ENCODE assay signal across 19 cellular contexts in genomic region chr2:174780191-174780590, GRCh38. TPM values are rescaled to one million over a fixed set of nuclear protein-coding genes. Genes with fewer than 3 reads are reported as not detected.
DNase-seq lines count a peak whose midpoint lies in the region; ATAC-seq and TF ChIP-seq lines count a peak whose summit lies in the region.
"Had no signal": no experiment of that assay in that cellular context is flagged by ENCODE, and none has a peak within 500 bp of the region (broad histone marks: within the 10 kb centered on the region; RNA-seq: fewer than 3 reads in every experiment).

No MANE protein-coding gene starts in this region.

- intact Hi-C loops in CD8-positive, alpha-beta T cell (cut with DNase I, micrococcal nuclease): no loop called here
- intact Hi-C loops in activated T-helper 1 cell treated with anti-CD3 and anti-CD28 coated beads, Interleukin-12 subunit alpha, Interleukin-12 subunit beta, Interleukin-2, Interleukin-4 antibody, amounts not matched to agents 30 ng/mL and 10 ng/mL and 1 ng/mL, durations not matched to agents 14 hours and 24 hours and 36 hours (cut with micrococcal nuclease): no loop called here

- H3K9me3 Mint-ChIP-seq in CD8-positive, alpha-beta T cell: no peaks in the 10 kb centered on the region
- no peaks in the 10 kb centered on the region for H3K9me3 Mint-ChIP-seq in activated T-helper 1 cell treated with anti-CD3 and anti-CD28 coated beads, Interleukin-12 subunit alpha, Interleukin-12 subunit beta, Interleukin-2, Interleukin-4 antibody, amounts not matched to agents 30 ng/mL and 10 ng/mL and 1 ng/mL, durations not matched to agents 14 hours and 24 hours and 36 hours
- H3K9me3 Mint-ChIP-seq in glutamatergic neuron (ENCODE audit: unreplicated experiment): peaks cover 13% of the 10 kb centered on the region
- H3K9me3 Mint-ChIP-seq: H9 had no signal

- H3K27ac Mint-ChIP-seq in CD8-positive, alpha-beta T cell: peak overlapping the region; percentile 73
- H3K27ac Mint-ChIP-seq in activated T-helper 1 cell treated with anti-CD3 and anti-CD28 coated beads, Interleukin-12 subunit alpha, Interleukin-12 subunit beta, Interleukin-2, Interleukin-4 antibody, amounts not matched to agents 30 ng/mL and 10 ng/mL and 1 ng/mL, durations not matched to agents 14 hours and 24 hours and 36 hours: peak overlapping the region; percentile 59
- H3K27ac Mint-ChIP-seq in glutamatergic neuron (ENCODE audit: unreplicated experiment): peak overlapping the region; percentile 73

- H3K4me1 ChIP-seq in CD8-positive, alpha-beta T cell (ENCODE audit: insufficient read depth, low read length): peaks cover 52% of the 10 kb centered on the region

- peaks cover 53% of the 10 kb centered on the region for H3K4me1 Mint-ChIP-seq in CD8-positive, alpha-beta T cell (ENCODE audit: low read depth)
- peaks cover 50% of the 10 kb centered on the region for H3K4me1 Mint-ChIP-seq in activated T-helper 1 cell treated with anti-CD3 and anti-CD28 coated beads, Interleukin-12 subunit alpha, Interleukin-12 subunit beta, Interleukin-2, Interleukin-4 antibody, amounts not matched to agents 30 ng/mL and 10 ng/mL and 1 ng/mL, durations not matched to agents 14 hours and 24 hours and 36 hours (ENCODE audit: low read depth)
- H3K4me1 Mint-ChIP-seq in glutamatergic neuron (ENCODE audit: low read depth, unreplicated experiment): peaks cover 42% of the 10 kb centered on the region

- DNase-seq in A172 (ENCODE audit: low spot score) (peak; percentile 27), glutamatergic neuron (no peak), AG08396 (ENCODE audit: low spot score) (no peak), HPDE6-E6E7 (ENCODE audit: extremely low spot score) (no peak)
- no peak for DNase-seq in CD8-positive, alpha-beta T cell
- no peak for DNase-seq in activated T-helper 1 cell treated with anti-CD3 and anti-CD28 coated beads, Interleukin-12 subunit alpha, Interleukin-12 subunit beta, Interleukin-2, Interleukin-4 antibody, amounts not matched to agents 30 ng/mL and 10 ng/mL and 1 ng/mL, durations not matched to agents 14 hours and 24 hours and 36 hours (ENCODE audit: low spot score)
- DNase-seq: activated naive CD4-positive, alpha-beta T cell; brain microvascular endothelial cell; Calu3; esophagus squamous epithelium; H9; KBM-7; lower lobe of right lung; NCI-H1930; Right ventricle myocardium superior had no signal

- H3K27me3 ChIP-seq in CD8-positive, alpha-beta T cell (ENCODE audit: insufficient read depth, low read length): no peaks in the 10 kb centered on the region
- H3K27me3 ChIP-seq: brain microvascular endothelial cell, esophagus squamous epithelium, vagina had no signal

- CTCF ChIA-PET in CD8-positive, alpha-beta T cell (lab: Charles Lee): interaction anchor here (0.6 to 5.6 kb wide), 4 partner anchors 16 to 81 kb away, joined by 3 to 30 read pairs (median 5); partner anchors contain the start of gene CHRNA1

- H3K27me3 Mint-ChIP-seq in CD8-positive, alpha-beta T cell (ENCODE audit: low read depth): no peaks in the 10 kb centered on the region
- peaks cover 2% of the 10 kb centered on the region for H3K27me3 Mint-ChIP-seq in activated T-helper 1 cell treated with anti-CD3 and anti-CD28 coated beads, Interleukin-12 subunit alpha, Interleukin-12 subunit beta, Interleukin-2, Interleukin-4 antibody, amounts not matched to agents 30 ng/mL and 10 ng/mL and 1 ng/mL, durations not matched to agents 14 hours and 24 hours and 36 hours (ENCODE audit: insufficient read depth)
- peaks cover 11% of the 10 kb centered on the region for H3K27me3 Mint-ChIP-seq in glutamatergic neuron (ENCODE audit: unreplicated experiment)

- TF ChIP-seq CTCF in CD8-positive, alpha-beta T cell (IDR thresholded peaks at IDR 0.05): no peak
- TF ChIP-seq CTCF in glutamatergic neuron (IDR thresholded peaks at IDR 0.05; ENCODE audit: partially characterized antibody, unreplicated experiment): no peak

- no peaks in the 10 kb centered on the region for H3K36me3 ChIP-seq in CD8-positive, alpha-beta T cell (ENCODE audit: insufficient read depth, low read length)
- H3K36me3 ChIP-seq: brain microvascular endothelial cell, esophagus squamous epithelium, lower lobe of right lung, vagina had no signal

- ATAC-seq in CD8-positive, alpha-beta T cell: no peak
- ATAC-seq in HG03439 (IDR thresholded peaks at IDR 0.05; ENCODE audit: unreplicated experiment) (no peak), GM19467 (IDR thresholded peaks at IDR 0.05; ENCODE audit: unreplicated experiment) (no peak)
- ATAC-seq: lower lobe of right lung had no signal

- no peak overlapping the region for H3K4me3 ChIP-seq in CD8-positive, alpha-beta T cell (ENCODE audit: low read depth, low read length)
- H3K4me3 ChIP-seq: esophagus squamous epithelium, lower lobe of right lung, vagina had no signal

- H3K27ac ChIP-seq in CD8-positive, alpha-beta T cell (ENCODE audit: low read depth, low read length): no peak overlapping the region
- H3K27ac ChIP-seq: esophagus squamous epithelium, lower lobe of right lung, vagina had no signal

- no peaks in the 10 kb centered on the region for H3K9me3 ChIP-seq in CD8-positive, alpha-beta T cell (ENCODE audit: low read length)
- H3K9me3 ChIP-seq: esophagus squamous epithelium, lower lobe of right lung, vagina had no signal

- POLR2A ChIA-PET in CD8-positive, alpha-beta T cell (lab: Charles Lee): no interaction called here

- no peaks in the 10 kb centered on the region for H3K36me3 Mint-ChIP-seq in CD8-positive, alpha-beta T cell
- H3K36me3 Mint-ChIP-seq in activated T-helper 1 cell treated with anti-CD3 and anti-CD28 coated beads, Interleukin-12 subunit alpha, Interleukin-12 subunit beta, Interleukin-2, Interleukin-4 antibody, amounts not matched to agents 30 ng/mL and 10 ng/mL and 1 ng/mL, durations not matched to agents 14 hours and 24 hours and 36 hours (ENCODE audit: low read depth): peaks cover 2% of the 10 kb centered on the region
- no peaks in the 10 kb centered on the region for H3K36me3 Mint-ChIP-seq in glutamatergic neuron (ENCODE audit: unreplicated experiment)

- no peak overlapping the region for H3K4me3 Mint-ChIP-seq in CD8-positive, alpha-beta T cell
- H3K4me3 Mint-ChIP-seq in activated T-helper 1 cell treated with anti-CD3 and anti-CD28 coated beads, Interleukin-12 subunit alpha, Interleukin-12 subunit beta, Interleukin-2, Interleukin-4 antibody, amounts not matched to agents 30 ng/mL and 10 ng/mL and 1 ng/mL, durations not matched to agents 14 hours and 24 hours and 36 hours: no peak overlapping the region
- H3K4me3 Mint-ChIP-seq in glutamatergic neuron (ENCODE audit: unreplicated experiment): peak overlapping the region; percentile 54
- H3K4me3 Mint-ChIP-seq: H9 had no signal

RNA-seq across cellular contexts. Expression of gene CHRNA1, which starts 15.9 kb away (rescaled TPM):
- not detected in 2 replicates for total RNA-seq in A172 (2014; rRNA removed; shearing (Covaris generic))
- total RNA-seq in CD8-positive, alpha-beta T cell: under 1 TPM; 0.27 to 0.44 TPM
- not detected in 2 replicates for total RNA-seq in activated T-helper 1 cell treated with anti-CD3 and anti-CD28 coated beads, Interleukin-12 subunit alpha, Interleukin-12 subunit beta, Interleukin-2, Interleukin-4 antibody, amounts not matched to agents 30 ng/mL and 10 ng/mL and 1 ng/mL, durations not matched to agents 14 hours and 24 hours and 36 hours
- 161 TPM for total RNA-seq in glutamatergic neuron (ENCODE audit: unreplicated experiment)
- total RNA-seq: Calu3, esophagus squamous epithelium, H9, lower lobe of right lung, posterior vena cava, Right ventricle myocardium superior, vagina had no signal

Comparison
In these comparisons a context has a peak if more than half of its experiments do, and no peak if none do; other contexts are left out.
1. RNA of gene CHRNA1, which starts 15.9 kb away (total RNA-seq): 161 TPM in glutamatergic neuron (single experiment); 0.27 to 0.44 TPM in CD8-positive, alpha-beta T cell, not detected in activated T-helper 1 cell treated with anti-CD3 and anti-CD28 coated beads, Interleukin-12 subunit alpha, Interleukin-12 subunit beta, Interleukin-2, Interleukin-4 antibody, amounts not matched to agents 30 ng/mL and 10 ng/mL and 1 ng/mL, durations not matched to agents 14 hours and 24 hours and 36 hours and not detected in A172; every median in the first group is over 100 times any median in the second.
2. Peak in every context shown above with its lines, with median percentiles within 50 percentile points of each other: H3K27ac Mint-ChIP-seq.